In the genomic region with DNA sequence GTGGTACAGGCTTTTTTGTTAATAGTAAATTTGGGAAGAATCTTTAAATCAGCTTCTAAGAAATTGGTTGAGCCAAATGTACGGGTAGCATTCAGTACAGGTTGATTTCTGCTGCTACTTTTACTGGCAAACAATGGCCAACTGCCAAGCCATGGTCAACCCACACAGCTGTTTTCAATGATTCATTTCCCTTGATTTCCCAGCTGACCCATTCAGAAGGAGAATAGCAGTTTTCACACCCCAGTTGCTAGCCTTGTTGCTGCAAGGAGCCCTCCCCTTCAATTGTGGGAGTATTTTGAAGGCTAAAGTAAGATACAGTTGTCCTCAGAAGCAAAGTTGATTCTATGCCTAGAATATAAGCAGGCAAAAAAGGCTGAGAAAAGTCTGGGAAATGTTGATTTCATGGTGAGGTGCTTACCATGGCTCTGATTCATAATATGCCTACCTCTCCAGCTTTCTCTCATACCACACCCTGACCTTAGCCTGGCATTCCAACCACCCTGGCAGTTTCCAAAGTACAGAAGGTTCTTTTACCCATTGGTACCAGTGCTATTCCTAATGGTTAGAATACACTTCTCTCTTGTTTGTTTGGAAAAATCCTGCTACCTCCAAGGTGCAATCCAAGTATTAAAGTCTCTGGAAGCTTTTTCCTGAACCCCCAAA, we compare ENCODE assay signal across 9 cellular contexts.
DNase-seq lines count a peak whose midpoint lies in the region; ATAC-seq and TF ChIP-seq lines count a peak whose summit lies in the region.
"Had no signal": no experiment of that assay in that cellular context is flagged by ENCODE, and none has a peak within 500 bp of the region (broad histone marks: within the 10 kb centered on the region; RNA-seq: fewer than 3 reads in every experiment).

No MANE protein-coding gene starts in this region.

- no peak for TF ChIP-seq CTCF in AG09309 (IDR thresholded peaks at IDR 0.05; ENCODE audit: control insufficient read depth, insufficient read depth, low read depth, low read length, missing control alignments)
- TF ChIP-seq CTCF in IMR-90 (conservative IDR thresholded peaks at IDR 0.05; ENCODE audit: low read depth, low read length): no peak

- no peaks in the 10 kb centered on the region for H3K27me3 ChIP-seq in IMR-90 (ENCODE audit: control insufficient read depth, insufficient read depth, low read length)
- H3K27me3 ChIP-seq: cardiac muscle cell had no signal

- H2BK120ac ChIP-seq in IMR-90 (ENCODE audit: low read depth, low read length): peak overlapping the region; percentile 11; the same call in 1 of the 2 replicates

- in situ Hi-C loops in IMR-90 (cut with MboI; ENCODE audit: low sequenced_read_pairs): no loop called here

- no peak overlapping the region for H2BK15ac ChIP-seq in IMR-90 (ENCODE audit: low read depth, low read length)

- POLR2A ChIA-PET in IMR-90 (lab: Charles Lee; ENCODE audit: unreplicated experiment): no interaction called here

- H4K5ac ChIP-seq in IMR-90 (ENCODE audit: low read depth, low read length): peak overlapping the region; percentile 58; the same call in 1 of the 2 replicates

- H3K36me3 ChIP-seq in IMR-90 (ENCODE audit: control insufficient read depth, insufficient read depth, low read length): no peaks in the 10 kb centered on the region
- H3K36me3 ChIP-seq: cardiac muscle cell had no signal

- no peak overlapping the region for H3K23ac ChIP-seq in IMR-90 (ENCODE audit: low read depth, low read length)

- H2AK5ac ChIP-seq in IMR-90 (ENCODE audit: low read depth, low read length): peak overlapping the region; percentile 6; the same call in 1 of the 2 replicates

- BruUV-seq in IMR-90 (replicated peaks; lab: Mats Ljungman, UMichigan): no TSS peak

- H3K18ac ChIP-seq in IMR-90 (ENCODE audit: low read depth, low read length): peak overlapping the region; percentile 66

- H3K9ac ChIP-seq in IMR-90 (ENCODE audit: low read depth, low read length): no peak overlapping the region

- H3K4me2 ChIP-seq in IMR-90 (ENCODE audit: low read depth, low read length): peak overlapping the region; percentile 30

- dilution Hi-C loops in IMR-90 (cut with HindIII; ENCODE audit: low sequenced_read_pairs, unreplicated experiment): no loop called here

- no CpG with 5 or more reads among the region's 1 CpG for WGBS in IMR-90 (ENCODE audit: extremely low coverage in 2 of 2, insufficient read length in 1 of 2), 2 experiments
- 11 to 15% (median 11%) methylated on average over 1 of the region's 1 CpG for WGBS in adipose tissue, 3 donors

- DNase-seq in AG09309 (ENCODE audit: low read depth) (peak; percentile 80), IMR-90 (peak; percentile 88), inferior parietal cortex (ENCODE audit: extremely low spot score) (peak; percentile 57), stromal cell of bone marrow (ENCODE audit: low read depth) (peak; percentile 96)
- no peak for DNase-seq in activated CD8-positive, alpha-beta memory T cell treated with anti-CD3 and anti-CD28 coated beads, Interleukin-2, amount 50 U/mL, for 48 hours

- H3K56ac ChIP-seq in IMR-90 (ENCODE audit: extremely low read depth, insufficient read depth, low read length): no peak overlapping the region

- intact Hi-C loops in IMR-90 (cut with micrococcal nuclease): loop anchor here (5.0 kb wide), 2 partner anchors 131 to 321 kb away; a partner anchor contains a TSS

- peak overlapping the region; percentile 6; the same call in 1 of the 2 replicates for H2BK20ac ChIP-seq in IMR-90 (ENCODE audit: low read depth, low read length)

- H2AFZ ChIP-seq in IMR-90 (replicated peaks; ENCODE audit: low read length, poor library complexity): no peak overlapping the region

- H3K79me1 ChIP-seq in IMR-90 (ENCODE audit: low read depth in 1 of 2, low read length in 2 of 2): no peaks in the 10 kb centered on the region

- no peak overlapping the region for H2BK5ac ChIP-seq in IMR-90 (ENCODE audit: low read depth, low read length, poor library complexity, severe bottlenecking)

- no peak overlapping the region for H4K91ac ChIP-seq in IMR-90 (ENCODE audit: insufficient read depth, low read depth, low read length)

- H3K4ac ChIP-seq in IMR-90 (ENCODE audit: low read depth, low read length): peak overlapping the region; percentile 13

- no peaks in the 10 kb centered on the region for H3K9me3 ChIP-seq in IMR-90 (ENCODE audit: control insufficient read depth, insufficient read depth, low read length)

- H4K8ac ChIP-seq in IMR-90 (ENCODE audit: low read depth in 2 of 2, low read length in 2 of 2): no peak overlapping the region

- no peak for TF ChIP-seq POLR2A in IMR-90 (IDR thresholded peaks at IDR 0.05; ENCODE audit: low read depth, low read length)

- H2AK9ac ChIP-seq in IMR-90 (replicated peaks; ENCODE audit: low read depth, low read length, poor library complexity): no peak overlapping the region

- H3K14ac ChIP-seq in IMR-90 (replicated peaks; ENCODE audit: low read depth, low read length): no peak overlapping the region

- H3K4me3 ChIP-seq in AG09309 (ENCODE audit: control insufficient read depth, low read depth, low read length) (no peak overlapping the region), IMR-90 (ENCODE audit: insufficient read depth, low read depth, low read length) (no peak overlapping the region)
- H3K4me3 ChIP-seq: cardiac muscle cell had no signal

- peaks cover 5% of the 10 kb centered on the region for H3K4me1 ChIP-seq in IMR-90 (ENCODE audit: control insufficient read depth, insufficient read depth, low read length)

- ATAC-seq in IMR-90 (ENCODE audit: low read depth) (peak; percentile 43), GM18502 (IDR thresholded peaks at IDR 0.05; ENCODE audit: poor library complexity, unreplicated experiment) (no peak), HG03135 (IDR thresholded peaks at IDR 0.05; ENCODE audit: unreplicated experiment) (no peak)

- CTCF ChIA-PET in IMR-90 (lab: Yijun Ruan, JAX): interaction anchor here (1.2 kb wide), 1 partner anchor 33 kb away, joined by 4 read pairs; no protein-coding TSS in a partner anchor

- no peaks in the 10 kb centered on the region for H3K9me1 ChIP-seq in IMR-90 (ENCODE audit: insufficient read depth, low read length)

- TF ChIP-seq RAD21 in IMR-90 (IDR thresholded peaks at IDR 0.05; ENCODE audit: low read length): peak; percentile 8; the same call in 1 of the 2 replicates

- no peaks in the 10 kb centered on the region for H4K20me1 ChIP-seq in IMR-90 (ENCODE audit: insufficient read depth, low read length)

- H3K27ac ChIP-seq in IMR-90 (ENCODE audit: insufficient read depth, low read length) (no peak overlapping the region), adipose tissue (ENCODE audit: low read depth, low read length) (peak overlapping the region; percentile 91)
- H3K27ac ChIP-seq: cardiac muscle cell had no signal

TF ChIP-seq in IMR-90, 13 proteins besides CTCF, POLR2A, EP300 and RAD21:
- TF ChIP-seq BHLHE40 (IDR thresholded peaks at IDR 0.05; ENCODE audit: low read depth, low read length): no peak
- peak; percentile 15; the same call in 1 of the 2 replicates for TF ChIP-seq FOS (IDR thresholded peaks at IDR 0.05; ENCODE audit: low read depth, low read length)
- no peak for TF ChIP-seq MXI1 (IDR thresholded peaks at IDR 0.05; ENCODE audit: borderline replicate concordance, low read depth, low read length)
- TF ChIP-seq MAFK (IDR thresholded peaks at IDR 0.05; ENCODE audit: low read depth, low read length): 0 out of 2 replicates have a peak, but pooled peaks have one; percentile 1
- no peak for TF ChIP-seq SMC3 (IDR thresholded peaks at IDR 0.05; ENCODE audit: low read depth, low read length)
- TF ChIP-seq MAZ (IDR thresholded peaks at IDR 0.05; ENCODE audit: borderline replicate concordance, low read depth, low read length): no peak
- TF ChIP-seq CHD1 (IDR thresholded peaks at IDR 0.05; ENCODE audit: low read depth, low read length): no peak
- TF ChIP-seq RFX5 (IDR thresholded peaks at IDR 0.05; ENCODE audit: low read depth, low read length): peak; percentile 54; the same call in 1 of the 2 replicates
- TF ChIP-seq, protein P1, sequence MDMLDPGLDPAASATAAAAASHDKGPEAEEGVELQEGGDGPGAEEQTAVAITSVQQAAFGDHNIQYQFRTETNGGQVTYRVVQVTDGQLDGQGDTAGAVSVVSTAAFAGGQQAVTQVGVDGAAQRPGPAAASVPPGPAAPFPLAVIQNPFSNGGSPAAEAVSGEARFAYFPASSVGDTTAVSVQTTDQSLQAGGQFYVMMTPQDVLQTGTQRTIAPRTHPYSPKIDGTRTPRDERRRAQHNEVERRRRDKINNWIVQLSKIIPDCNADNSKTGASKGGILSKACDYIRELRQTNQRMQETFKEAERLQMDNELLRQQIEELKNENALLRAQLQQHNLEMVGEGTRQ (IDR thresholded peaks at IDR 0.05; ENCODE audit: low read depth, low read length): no peak
- peak; percentile 29 for TF ChIP-seq RCOR1 (IDR thresholded peaks at IDR 0.05; ENCODE audit: insufficient replicate concordance, low read length)
